ENCODE assay signal across 1 cellular context in genomic region chr13:40345149-40345514, GRCh38.
TF ChIP-seq lines count a peak whose summit lies in the region.

No MANE protein-coding gene starts in this region.

TF ChIP-seq in HepG2, 621 proteins besides CTCF, POLR2A, EP300 and RAD21 (continued from another document):
- TF ChIP-seq AHDC1 (CRISPR knock-in tag; IDR thresholded peaks at IDR 0.05; ENCODE audit: borderline replicate concordance) (no peak), ZNF644 (CRISPR knock-in tag; IDR thresholded peaks at IDR 0.05; ENCODE audit: low read depth) (0 out of 2 replicates have a peak, but pooled peaks have one; percentile 29), MATR3 (CRISPR knock-in tag; IDR thresholded peaks at IDR 0.05) (no peak), ZNF784 (CRISPR knock-in tag; IDR thresholded peaks at IDR 0.05; ENCODE audit: borderline replicate concordance) (no peak), TOPORS (CRISPR knock-in tag; IDR thresholded peaks at IDR 0.05) (no peak), NCOA2 (CRISPR knock-in tag; IDR thresholded peaks at IDR 0.05) (no peak), HDAC2 (CRISPR knock-in tag; IDR thresholded peaks at IDR 0.05) (0 out of 2 replicates have a peak, but pooled peaks have one; percentile 30), ZNF557 (CRISPR knock-in tag; IDR thresholded peaks at IDR 0.05) (no peak), SOX13 (IDR thresholded peaks at IDR 0.05) (no peak), SOX13 (CRISPR knock-in tag; conservative IDR thresholded peaks at IDR 0.05 in 1 of 2, IDR thresholded peaks at IDR 0.05 in 1 of 2) (peak in 1 of 2 experiments; percentile 38; a peak in 1 of 4 replicates), ZNF17 (CRISPR knock-in tag; IDR thresholded peaks at IDR 0.05) (no peak)
